ENCODE assay signal across 25 cellular contexts in the genomic region with DNA sequence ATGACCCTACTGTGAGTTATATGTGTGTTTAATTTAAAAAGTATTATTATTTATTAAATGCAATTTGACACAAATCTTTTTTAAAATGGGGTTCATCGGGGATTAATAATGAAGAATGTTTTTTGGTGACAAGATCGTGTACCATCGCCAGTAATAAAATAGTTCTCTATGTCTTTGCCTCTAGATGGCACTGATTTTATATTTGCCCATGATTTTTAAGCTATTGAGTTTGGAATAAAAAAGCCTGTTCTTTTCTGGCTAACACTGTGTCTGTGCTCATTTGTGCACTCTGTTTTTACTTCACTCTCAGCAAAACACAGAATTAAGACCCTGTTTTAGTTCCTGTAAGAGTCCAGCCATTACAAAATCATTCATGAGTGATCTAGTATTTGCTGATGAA.
"Had no signal": no experiment of that assay in that cellular context is flagged by ENCODE, and none has a peak within 500 bp of the region (broad histone marks: within the 10 kb centered on the region; RNA-seq: fewer than 3 reads in every experiment).

No MANE protein-coding gene starts in this region.

- H3K27ac ChIP-seq: epithelial cell of prostate, gastrocnemius medialis, neutrophil, parathyroid adenoma, prostate gland, right atrium auricular region, stomach, testis, tibial artery had no signal

- H3K27ac Mint-ChIP-seq: endodermal cell; natural killer cell treated with Interleukin-12 subunit alpha and Interleukin-12 subunit beta and Interleukin-15 and Interleukin-18, amount 100 ng/mL, for 72 hours; stimulated activated effector memory CD8-positive, alpha-beta T cell treated with anti-CD3 and anti-CD28 coated beads, Interleukin-12 subunit alpha, Interleukin-12 subunit beta, amount 100 ng/mL, for 72 hours; type B pancreatic cell had no signal

- H3K4me1 ChIP-seq: prostate gland, right atrium auricular region, stomach, testis, tibial artery had no signal

- H3K4me3 ChIP-seq: gastrocnemius medialis, lung, mucosa of descending colon, prostate gland, right atrium auricular region, stomach, testis, tibial artery had no signal

- H3K9me3 ChIP-seq: gastrocnemius medialis, mucosa of descending colon, neutrophil, prostate gland, right atrium auricular region, stomach, testis, tibial artery had no signal

- H3K27me3 ChIP-seq: gastrocnemius medialis, neutrophil, right atrium auricular region, stomach, testis, tibial artery had no signal

- H3K36me3 Mint-ChIP-seq: naive B cell; natural killer cell treated with Interleukin-12 subunit alpha and Interleukin-12 subunit beta and Interleukin-15 and Interleukin-18, amount 100 ng/mL, for 72 hours; stimulated activated effector memory CD8-positive, alpha-beta T cell treated with anti-CD3 and anti-CD28 coated beads, Interleukin-12 subunit alpha, Interleukin-12 subunit beta, amount 100 ng/mL, for 72 hours; type B pancreatic cell had no signal

- H3K9ac ChIP-seq: parathyroid adenoma had no signal

- H3K27me3 Mint-ChIP-seq: memory B cell; naive B cell; natural killer cell treated with Interleukin-12 subunit alpha and Interleukin-12 subunit beta and Interleukin-15 and Interleukin-18, amount 100 ng/mL, for 72 hours; type B pancreatic cell had no signal

- H2AFZ ChIP-seq: parathyroid adenoma had no signal

- ATAC-seq: esophagus mucosa; gastrocnemius medialis; mucosa of descending colon; natural killer cell treated with Interleukin-12 subunit alpha and Interleukin-12 subunit beta and Interleukin-15 and Interleukin-18, amount 100 ng/mL, for 72 hours; sciatic nerve; stimulated activated effector memory CD8-positive, alpha-beta T cell treated with anti-CD3 and anti-CD28 coated beads, Interleukin-12 subunit alpha, Interleukin-12 subunit beta, amount 100 ng/mL, for 72 hours had no signal

- H3K4me3 Mint-ChIP-seq: endodermal cell; memory B cell; naive B cell; natural killer cell treated with Interleukin-12 subunit alpha and Interleukin-12 subunit beta and Interleukin-15 and Interleukin-18, amount 100 ng/mL, for 72 hours; neural crest cell; stimulated activated effector memory CD8-positive, alpha-beta T cell treated with anti-CD3 and anti-CD28 coated beads, Interleukin-12 subunit alpha, Interleukin-12 subunit beta, amount 100 ng/mL, for 72 hours; type B pancreatic cell had no signal

- H3K9me3 Mint-ChIP-seq: endodermal cell; memory B cell; naive B cell; natural killer cell treated with Interleukin-12 subunit alpha and Interleukin-12 subunit beta and Interleukin-15 and Interleukin-18, amount 100 ng/mL, for 72 hours; neural crest cell; stimulated activated effector memory CD8-positive, alpha-beta T cell treated with anti-CD3 and anti-CD28 coated beads, Interleukin-12 subunit alpha, Interleukin-12 subunit beta, amount 100 ng/mL, for 72 hours; type B pancreatic cell had no signal

- DNase-seq: effector CD8-positive, alpha-beta T cell; endodermal cell; gastrocnemius medialis; head of caudate nucleus; mucosa of descending colon; naive B cell; stimulated activated CD4-positive, alpha-beta T cell treated with anti-CD3 and anti-CD28 coated beads, Interleukin-2, amount 100 ng/mL, for 24 hours; stimulated activated CD4-positive, alpha-beta T cell treated with anti-CD3 and anti-CD28 coated beads, Interleukin-4, amount 100 ng/mL, for 24 hours; stimulated activated naive CD4-positive, alpha-beta T cell treated with Interleukin-2 at 50 U/mL for 16 hours; stomach; testis; tibial artery had no signal

- H3K36me3 ChIP-seq: gastrocnemius medialis, neutrophil, prostate gland, right atrium auricular region, stomach, tibial artery had no signal
